Comparison of ENCODE assay signal across 14 cellular contexts in genomic region chr2:48144777-48145176, GRCh38.
DNase-seq lines count a peak whose midpoint lies in the region; ATAC-seq and TF ChIP-seq lines count a peak whose summit lies in the region.
"Had no signal": no experiment of that assay in that cellular context is flagged by ENCODE, and none has a peak within 500 bp of the region (broad histone marks: within the 10 kb centered on the region; RNA-seq: fewer than 3 reads in every experiment).

No MANE protein-coding gene starts in this region.

- 0% methylated on average over 1 of the region's 2 CpGs; no CpG with 5 or more reads in 1 of the 2 donors for WGBS in gastroesophageal sphincter (ENCODE audit: low coverage in 1 of 2), 2 donors

- no peak overlapping the region for H3K27ac ChIP-seq in fibroblast of lung (ENCODE audit: insufficient read depth, low read length)
- H3K27ac ChIP-seq in gastroesophageal sphincter = no peak overlapping the region
- H3K27ac ChIP-seq: esophagus squamous epithelium, SJCRH30 had no signal

- H2AFZ ChIP-seq in fibroblast of lung (ENCODE audit: low read length) = no peak overlapping the region

- ATAC-seq in GM18511 (IDR thresholded peaks at IDR 0.05; ENCODE audit: unreplicated experiment) = peak; percentile 46
- ATAC-seq in gastroesophageal sphincter = no peak
- no peak for ATAC-seq in GM18868 (IDR thresholded peaks at IDR 0.05; ENCODE audit: unreplicated experiment)

- DNase-seq in DMS79 treated with DMSO at 0.1 percent for 48 hours (lab: John Stamatoyannopoulos, UW) (peak; percentile 7), DMS79 (lab: John Stamatoyannopoulos, UW) (no peak), RPMI7951 (ENCODE audit: low read depth) (peak; percentile 49), fibroblast of lung (ENCODE audit: low read depth in 2 of 2) (peak; percentile 11), germinal center (ENCODE audit: low spot score) (no peak)
- DNase-seq: 8988T; aorta; esophagus squamous epithelium; HFFc6; stimulated activated CD4-positive, alpha-beta T cell treated with anti-CD3 and anti-CD28 coated beads, Interleukin-2, amount 100 ng/mL, for 24 hours had no signal

- H3K4me1 ChIP-seq in fibroblast of lung (ENCODE audit: control insufficient read depth, extremely low read depth, insufficient read depth, low read length) (no peaks in the 10 kb centered on the region), gastroesophageal sphincter (peaks cover 0 to 19% (median 0%) of the 10 kb centered on the region in 3 donors)
- H3K4me1 ChIP-seq: esophagus squamous epithelium, SJCRH30 had no signal

- no peak for TF ChIP-seq POLR2A in gastroesophageal sphincter (IDR thresholded peaks at IDR 0.05)

- H3K9me3 ChIP-seq in fibroblast of lung (ENCODE audit: control insufficient read depth, insufficient read depth, low read depth, low read length) (no peaks in the 10 kb centered on the region), gastroesophageal sphincter (no peaks in the 10 kb centered on the region)
- H3K9me3 ChIP-seq: esophagus squamous epithelium, SJCRH30 had no signal

- no peak overlapping the region for H3K4me3 ChIP-seq in fibroblast of lung (replicated peaks in 1 of 4; ENCODE audit: control extremely low read depth in 1 of 4, insufficient read depth in 1 of 4, low read depth in 3 of 4, low read length in 4 of 4)
- H3K4me3 ChIP-seq in gastroesophageal sphincter = no peak overlapping the region
- H3K4me3 ChIP-seq: esophagus squamous epithelium, SJCRH30 had no signal

- H3K27me3 ChIP-seq in fibroblast of lung (ENCODE audit: control insufficient read depth, insufficient read depth, low read length) = no peaks in the 10 kb centered on the region
- no peaks in the 10 kb centered on the region for H3K27me3 ChIP-seq in gastroesophageal sphincter
- H3K27me3 ChIP-seq: esophagus squamous epithelium, SJCRH30 had no signal

- H3K36me3 ChIP-seq in fibroblast of lung (ENCODE audit: control insufficient read depth, insufficient read depth, low read length) (no peaks in the 10 kb centered on the region), gastroesophageal sphincter (no peaks in the 10 kb centered on the region)
- H3K36me3 ChIP-seq: esophagus squamous epithelium, SJCRH30 had no signal

- no peak overlapping the region for H3K9ac ChIP-seq in fibroblast of lung (ENCODE audit: insufficient read depth, low read length)

- TF ChIP-seq CTCF in fibroblast of lung (conservative IDR thresholded peaks at IDR 0.05 in 1 of 2, IDR thresholded peaks at IDR 0.05 in 1 of 2; ENCODE audit: low read depth in 1 of 2, low read length in 2 of 2) = no peak
- TF ChIP-seq CTCF in gastroesophageal sphincter (IDR thresholded peaks at IDR 0.05) = no peak

- no peaks in the 10 kb centered on the region for H3K79me2 ChIP-seq in fibroblast of lung (ENCODE audit: control insufficient read depth, insufficient read depth, low read length)

- no peaks in the 10 kb centered on the region for H4K20me1 ChIP-seq in fibroblast of lung (ENCODE audit: control insufficient read depth, extremely low read depth, insufficient read depth, low read length)

- TF ChIP-seq EP300 in gastroesophageal sphincter (IDR thresholded peaks at IDR 0.05) = no peak

- H3K4me2 ChIP-seq in fibroblast of lung (ENCODE audit: extremely low read depth, insufficient read depth, low read length) = no peak overlapping the region

Comparison
In these comparisons a context has a peak if more than half of its experiments do, and no peak if none do; other contexts are left out.
1. DNase-seq: peak in DMS79 treated with DMSO at 0.1 percent for 48 hours (single experiment), RPMI7951 (single experiment) and fibroblast of lung (2 of 2); none in DMS79 (single experiment) and germinal center (single experiment).